Comparison of ENCODE assay signal across 8 cellular contexts in the genomic region with DNA sequence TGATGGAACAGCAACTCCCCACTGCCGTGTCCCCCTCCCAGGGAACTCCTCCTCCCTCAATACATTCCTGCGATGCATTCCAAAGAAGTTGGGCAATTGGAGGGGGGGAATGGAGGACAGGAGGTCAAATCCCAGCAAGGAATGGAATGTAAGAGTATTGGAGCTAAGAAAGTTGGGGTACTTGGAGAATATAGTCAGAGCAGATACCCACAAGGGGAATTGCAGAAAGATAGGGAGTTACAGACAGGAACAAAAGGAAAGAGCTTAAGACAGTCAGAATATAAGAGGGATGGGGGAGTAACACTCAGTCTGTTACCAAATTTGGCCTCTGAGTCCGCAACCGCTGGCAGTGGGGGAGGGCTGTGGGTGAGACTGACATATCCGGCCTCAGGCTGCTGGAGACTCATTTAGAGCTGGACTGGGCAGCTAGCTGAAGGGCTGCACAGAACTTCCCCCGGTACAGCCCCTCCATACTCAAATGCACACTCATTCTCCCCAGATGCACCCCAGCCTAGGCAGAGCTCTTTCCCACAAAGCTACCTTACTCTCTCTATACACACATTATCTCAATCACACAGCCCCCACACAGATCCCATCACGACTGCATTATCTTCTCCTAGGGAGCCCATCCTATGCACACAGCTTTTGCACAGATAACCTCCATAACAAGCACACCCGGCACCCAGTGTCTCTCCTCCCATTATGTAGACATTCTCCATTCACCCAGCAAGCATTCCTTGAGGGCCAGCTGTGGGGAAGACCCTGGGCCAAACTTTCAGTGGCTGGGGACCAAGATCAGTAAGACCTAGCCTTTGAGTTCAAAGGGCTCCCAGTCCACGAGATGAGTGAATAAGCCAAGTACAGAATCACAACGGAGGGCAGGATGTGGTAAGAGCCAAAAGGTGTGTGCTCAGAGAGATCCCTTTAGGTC. TPM values are rescaled to one million over a fixed set of nuclear protein-coding genes. Genes with fewer than 3 reads are reported as not detected.
DNase-seq lines count a peak whose midpoint lies in the region; ATAC-seq and TF ChIP-seq lines count a peak whose summit lies in the region.

No MANE protein-coding gene starts in this region.

- peaks cover 49% of the 10 kb centered on the region for H3K79me2 ChIP-seq in PC-9 (ENCODE audit: low read depth)

- no peak for ATAC-seq in lung (ENCODE audit: insufficient read depth, low FRiP score)
- ATAC-seq in GM21717 (IDR thresholded peaks at IDR 0.05; ENCODE audit: unreplicated experiment), result no peak
- ATAC-seq in GM19395 (IDR thresholded peaks at IDR 0.05; ENCODE audit: unreplicated experiment), result no peak

- peak overlapping the region; percentile 51 to 57 for H3K9ac ChIP-seq in duodenal mucosa (ENCODE audit: low read depth in 1 of 2, low read length in 2 of 2)

- POLR2A ChIA-PET in PC-9 (lab: Charles Lee; ENCODE audit: unreplicated experiment), result interaction anchor here (0.6 to 1.7 kb wide), 4 partner anchors 16 to 822 kb away, joined by 3 to 24 read pairs (median 4); no protein-coding TSS in a partner anchor

- H3K4me2 ChIP-seq in PC-9, result peak overlapping the region; percentile 46

- no peaks in the 10 kb centered on the region for H3K27me3 ChIP-seq in PC-9 (ENCODE audit: insufficient read depth, low read depth)
- no peaks in the 10 kb centered on the region for H3K27me3 ChIP-seq in duodenal mucosa (ENCODE audit: control insufficient read depth in 1 of 2, insufficient read depth in 2 of 2, low read length in 2 of 2)
- no peaks in the 10 kb centered on the region for H3K27me3 ChIP-seq in lung (ENCODE audit: control insufficient read depth, insufficient read depth)

- CTCF ChIA-PET in PC-9 (lab: Charles Lee), result interaction anchor here (0.7 to 1.2 kb wide), 5 partner anchors 14 to 67 kb away, joined by 3 to 5 read pairs (median 4); a partner anchor contains a TSS

- DNase-seq in activated T-cell treated with anti-CD3 and anti-CD28 coated beads for 48 hours (ENCODE audit: low read depth) (peak; percentile 49), PC-9 (peak in 1 of 2 experiments; percentile 53), lung (ENCODE audit: low spot score) (peak; percentile 76), stromal cell of bone marrow (ENCODE audit: low read depth) (peak; percentile 86)
- no peak for DNase-seq in activated T-cell treated with anti-CD3 and anti-CD28 coated beads, Interleukin-2, amount 50 U/mL, for 1 hour

- no peak overlapping the region for H3K4me3 ChIP-seq in PC-9
- H3K4me3 ChIP-seq in duodenal mucosa (ENCODE audit: low read depth in 1 of 2, low read length in 2 of 2), result peak overlapping the region; percentile 55 to 93
- no peak overlapping the region for H3K4me3 ChIP-seq in lung

- no peak overlapping the region for H2AFZ ChIP-seq in PC-9

- no TSS peak for BruUV-seq in PC-9 (replicated peaks; lab: Mats Ljungman, UMichigan)

- H3K4me1 ChIP-seq in PC-9 (replicated peaks; ENCODE audit: insufficient read depth) (peaks cover 36% of the 10 kb centered on the region), duodenal mucosa (ENCODE audit: control insufficient read depth in 1 of 2, insufficient read depth in 2 of 2, low read length in 2 of 2) (peaks cover 55 to 62% of the 10 kb centered on the region in 2 donors), lung (ENCODE audit: control insufficient read depth in 2 of 2, insufficient read depth in 2 of 2, low read length in 2 of 2) (peaks cover 10 to 26% of the 10 kb centered on the region in 2 donors)

- no peaks in the 10 kb centered on the region for H3K36me3 ChIP-seq in PC-9 (ENCODE audit: low read depth)
- H3K36me3 ChIP-seq in duodenal mucosa (ENCODE audit: control insufficient read depth in 1 of 2, insufficient read depth in 2 of 2, low read length in 2 of 2), result peaks cover 22 to 27% of the 10 kb centered on the region in 2 donors
- peaks cover 17 to 22% of the 10 kb centered on the region in 2 donors for H3K36me3 ChIP-seq in lung (ENCODE audit: control insufficient read depth in 2 of 2, insufficient read depth in 2 of 2, low read length in 2 of 2)

- H3K9me2 ChIP-seq in PC-9 (ENCODE audit: insufficient read depth), result no peaks in the 10 kb centered on the region

- WGBS in lung, 2 donors, result 1 to 5% methylated on average over 10 of the region's 10 CpGs

- H3K9me3 ChIP-seq in PC-9 (ENCODE audit: insufficient read depth, low read depth) (no peaks in the 10 kb centered on the region), duodenal mucosa (ENCODE audit: control insufficient read depth in 1 of 2, low read length in 2 of 2) (no peaks in the 10 kb centered on the region), lung (ENCODE audit: control insufficient read depth in 2 of 2, insufficient read depth in 1 of 2, low read length in 1 of 2) (no peaks in the 10 kb centered on the region)

- peaks cover 21% of the 10 kb centered on the region for H3F3A ChIP-seq in PC-9 (ENCODE audit: insufficient read depth, low read depth)

- no peak for TF ChIP-seq CTCF in PC-9 (conservative IDR thresholded peaks at IDR 0.05)
- no peak for TF ChIP-seq CTCF in lung (IDR thresholded peaks at IDR 0.05; ENCODE audit: control extremely low read depth, extremely low read depth)

- intact Hi-C loops in PC-9 (cut with micrococcal nuclease; ENCODE audit: unreplicated experiment), result no loop called here

- no peak overlapping the region for H3K27ac ChIP-seq in PC-9
- H3K27ac ChIP-seq in duodenal mucosa (ENCODE audit: low read depth, low read length), result peak overlapping the region; percentile 70
- H3K27ac ChIP-seq in lung (ENCODE audit: low read depth in 1 of 2, low read length in 1 of 2), result peak overlapping the region; percentile 87 to 89

- peaks cover 6% of the 10 kb centered on the region; the same call in 1 of the 2 replicates for H4K20me1 ChIP-seq in PC-9 (ENCODE audit: insufficient read depth)

RNA-seq across cellular contexts. Expression of a gene that starts 3.7 kb away (rescaled TPM):
- total RNA-seq in PC-9 (2021), result 101 and 114 TPM in 2 replicates
- total RNA-seq in lung, result 100 to 1,000 TPM; 206 to 501 TPM
- polyA plus RNA-seq in lung, result 100 to 1,000 TPM in 1 of 2 donors, 10 to 100 TPM in 1; 71.5 to 319 TPM

RNA-seq across cellular contexts. Expression of a gene that starts 4.2 kb away (rescaled TPM):
- total RNA-seq in PC-9 (2021) (22.4 and 23.6 TPM in 2 replicates), lung (10 to 100 TPM; 25.1 to 43.3 TPM)
- 10 to 100 TPM; 38.7 to 39.0 TPM for polyA plus RNA-seq in lung

RNA-seq across cellular contexts. Expression of a gene that starts 20.7 kb away (rescaled TPM):
- total RNA-seq in PC-9 (2021) (25.0 and 29.6 TPM in 2 replicates), lung (10 to 100 TPM; 42.4 to 78.7 TPM)
- 10 to 100 TPM; 44.2 to 48.2 TPM for polyA plus RNA-seq in lung

RNA-seq across cellular contexts. Expression of a gene that starts 20.8 kb away (rescaled TPM):
- total RNA-seq in PC-9 (2021), result 21.8 and 25.1 TPM in 2 replicates
- 10 to 100 TPM; 13.0 to 33.2 TPM for total RNA-seq in lung
- polyA plus RNA-seq in lung, result 10 to 100 TPM; 11.7 to 12.9 TPM

RNA-seq across cellular contexts. Expression of a gene that starts 25.8 kb away (rescaled TPM):
- not detected in 2 replicates for total RNA-seq in PC-9 (2021)
- total RNA-seq in lung, result 1 to 10 TPM in 1 of 2 donors, not detected in 1; 1.6 TPM
- 1 to 10 TPM in 1 of 2 donors, under 1 TPM in 1; 0.62 to 1.2 TPM for polyA plus RNA-seq in lung

Comparison
In these comparisons a context has a peak if more than half of its experiments do, and no peak if none do; other contexts are left out.
1. H3K4me3 ChIP-seq: peak in duodenal mucosa (2 of 2); none in PC-9 (single experiment) and lung (single experiment).